Comparison of ENCODE assay signal across 11 cellular contexts in genomic region chr14:65243766-65244442, GRCh38.
DNase-seq lines count a peak whose midpoint lies in the region; ATAC-seq, FAIRE-seq and TF ChIP-seq lines count a peak whose summit lies in the region.
"Had no signal": no experiment of that assay in that cellular context is flagged by ENCODE, and none has a peak within 500 bp of the region (broad histone marks: within the 10 kb centered on the region; RNA-seq: fewer than 3 reads in every experiment).

No MANE protein-coding gene starts in this region.

- no peak for TF ChIP-seq POLR2A in GM12891 (IDR thresholded peaks at IDR 0.05; ENCODE audit: low read depth, low read length)
- TF ChIP-seq POLR2A in Raji (IDR thresholded peaks at IDR 0.05; ENCODE audit: insufficient read depth, low read depth, low read length) = 0 out of 2 replicates have a peak, but pooled peaks have one; percentile 21
- no peak for TF ChIP-seq POLR2A in testis (IDR thresholded peaks at IDR 0.05)

- intact Hi-C loops in aorta (cut with DNase I) (no loop called here), testis (cut with DNase I; ENCODE audit: low total_unique reads) (no loop called here)

- TF ChIP-seq CTCF in 22Rv1 (IDR thresholded peaks at IDR 0.05) (no peak), GM13977 (IDR thresholded peaks at IDR 0.05; ENCODE audit: extremely low read depth, insufficient read depth, missing control alignments) (no peak), testis (IDR thresholded peaks at IDR 0.05) (no peak)

- no peak for FAIRE-seq in GM12891 (lab: Jason Lieb, UNC)

- WGBS in aorta, 2 donors = 66 to 68% methylated on average over 7 of the region's 7 CpGs
- 80 to 82% methylated on average over 7 of the region's 7 CpGs for WGBS in testis, 2 donors

- H3K27me3 ChIP-seq in aorta (ENCODE audit: control insufficient read depth in 1 of 2, insufficient read depth in 2 of 2, low read length in 1 of 2) (no peaks in the 10 kb centered on the region), testis (no peaks in the 10 kb centered on the region)

- H3K9me3 ChIP-seq in aorta (ENCODE audit: control insufficient read depth, low read length) (no peaks in the 10 kb centered on the region), testis (no peaks in the 10 kb centered on the region)

- H3K4me3 ChIP-seq in aorta (ENCODE audit: low read length in 2 of 2) (no peak overlapping the region), testis (no peak overlapping the region)

- in situ Hi-C loops in GM13977 (cut with MboI; ENCODE audit: low pct_unique_long_range_greater_than_20kb, low sequenced_read_pairs, unreplicated experiment) = no loop called here

- H3K27ac ChIP-seq in 22Rv1 (peak overlapping the region; percentile 78), aorta (ENCODE audit: low read depth in 1 of 2, low read length in 2 of 2) (no peak overlapping the region), testis (no peak overlapping the region)

- no peak for ATAC-seq in aorta (ENCODE audit: low FRiP score)

- no peak for DNase-seq in GM12891 (ENCODE audit: insufficient read length, low spot score)
- DNase-seq in glomerular visceral epithelial cell (ENCODE audit: extremely low spot score) = peak; percentile 20
- DNase-seq in GM13977 (ENCODE audit: low spot score) = no peak
- no peak for DNase-seq in aorta
- DNase-seq in testis = no peak
- DNase-seq in COLO668 (lab: John Stamatoyannopoulos, UW; ENCODE audit: unreplicated experiment) = no peak
- DNase-seq: activated CD8-positive, alpha-beta memory T cell treated with anti-CD3 and anti-CD28 coated beads, Interleukin-2, amount 50 U/mL, for 4 hours; cerebellar nuclear complex; KG1 had no signal

- no peaks in the 10 kb centered on the region for H3K36me3 ChIP-seq in aorta (ENCODE audit: control insufficient read depth in 1 of 2, insufficient read depth in 2 of 2, low read length in 1 of 2)
- no peaks in the 10 kb centered on the region for H3K36me3 ChIP-seq in testis (ENCODE audit: low read depth, missing control alignments)

- no peaks in the 10 kb centered on the region for H3K4me1 ChIP-seq in aorta (ENCODE audit: control insufficient read depth in 1 of 2, insufficient read depth in 2 of 2, low read length in 2 of 2)
- peaks cover 7% of the 10 kb centered on the region for H3K4me1 ChIP-seq in testis

TF ChIP-seq in GM12891, 5 proteins besides CTCF, POLR2A, EP300 and RAD21:
- TF ChIP-seq SPI1 (IDR thresholded peaks at IDR 0.05; ENCODE audit: low read depth, low read length) = peak; percentile 39; the same call in 1 of the 2 replicates
- no peak for TF ChIP-seq POU2F2 (IDR thresholded peaks at IDR 0.05; ENCODE audit: low read depth, low read length)
